In genomic region chr10:89355373-89355772, GRCh38 we compare ENCODE assay signal across 1 cellular context.
A peak's percentile ranks its signal among the peaks of the same experiment; 100 is the strongest.
TF ChIP-seq lines count a peak whose summit lies in the region.

No MANE protein-coding gene starts in this region.

TF ChIP-seq in K562, 482 proteins besides CTCF, POLR2A, EP300 and RAD21 (continued from another document and continues in another):
- TF ChIP-seq RERE (CRISPR knock-in tag; IDR thresholded peaks at IDR 0.05; ENCODE audit: borderline replicate concordance), result no peak
- TF ChIP-seq ZNF518B (CRISPR knock-in tag; IDR thresholded peaks at IDR 0.05), result no peak
- no peak for TF ChIP-seq RBM34 (IDR thresholded peaks at IDR 0.05; ENCODE audit: borderline replicate concordance, insufficient read depth, low read length)
- no peak for TF ChIP-seq BRF2 (IDR thresholded peaks at IDR 0.05; ENCODE audit: borderline replicate concordance, insufficient read depth, insufficient read length)
- no peak for TF ChIP-seq RBM14 (IDR thresholded peaks at IDR 0.05; ENCODE audit: borderline replicate concordance, insufficient read depth, low read depth, low read length)
- no peak for TF ChIP-seq NR2C1 (IDR thresholded peaks at IDR 0.05)
- peak; percentile 77 for TF ChIP-seq NR2C1 (tag; IDR thresholded peaks at IDR 0.05)
- no peak for TF ChIP-seq ZNF696 (CRISPR knock-in tag; conservative IDR thresholded peaks at IDR 0.05)
- no peak for TF ChIP-seq TARDBP (IDR thresholded peaks at IDR 0.05)
- no peak for TF ChIP-seq ARID1B (IDR thresholded peaks at IDR 0.05)
- no peak for TF ChIP-seq SAFB2 (IDR thresholded peaks at IDR 0.05; ENCODE audit: borderline replicate concordance, low read depth, low read length, severe bottlenecking)
- TF ChIP-seq PHF20 (IDR thresholded peaks at IDR 0.05; ENCODE audit: partially characterized antibody), result no peak
- TF ChIP-seq HDAC1 (IDR thresholded peaks at IDR 0.05), result no peak
- TF ChIP-seq PTRF (tag; IDR thresholded peaks at IDR 0.05), result 0 out of 2 replicates have a peak, but pooled peaks have one; percentile 26
- no peak for TF ChIP-seq FOXJ3 (CRISPR knock-in tag; IDR thresholded peaks at IDR 0.05)
- TF ChIP-seq POLR2H (tag; IDR thresholded peaks at IDR 0.05; ENCODE audit: low read depth), result peak; percentile 50; the same call in 1 of the 2 replicates
- no peak for TF ChIP-seq ZSCAN32 (CRISPR knock-in tag; IDR thresholded peaks at IDR 0.05)
- TF ChIP-seq ZNF583 (CRISPR knock-in tag; IDR thresholded peaks at IDR 0.05), result peak; percentile 73; the same call in 1 of the 2 replicates
- peak; percentile 82; the same call in 1 of the 2 replicates for TF ChIP-seq TSHZ1 (CRISPR knock-in tag; IDR thresholded peaks at IDR 0.05)
- TF ChIP-seq LARP7 (IDR thresholded peaks at IDR 0.05), result no peak
- 0 out of 2 replicates have a peak, but pooled peaks have one; percentile 49 for TF ChIP-seq CREB5 (CRISPR knock-in tag; IDR thresholded peaks at IDR 0.05)
- no peak for TF ChIP-seq GTF2F1 (IDR thresholded peaks at IDR 0.05; ENCODE audit: low read depth, low read length)
- TF ChIP-seq CUX1 (CRISPR knock-in tag; IDR thresholded peaks at IDR 0.05), result no peak
- peak; percentile 47; the same call in 1 of the 2 replicates for TF ChIP-seq ZKSCAN3 (CRISPR knock-in tag; IDR thresholded peaks at IDR 0.05)
- TF ChIP-seq RNF2 (IDR thresholded peaks at IDR 0.05), result no peak
- TF ChIP-seq SRF (CRISPR knock-in tag; IDR thresholded peaks at IDR 0.05), result no peak
- TF ChIP-seq ARNT (IDR thresholded peaks at IDR 0.05), result no peak
- no peak for TF ChIP-seq ZBED1 (IDR thresholded peaks at IDR 0.05)
- no peak for TF ChIP-seq ZBTB8A (IDR thresholded peaks at IDR 0.05; ENCODE audit: partially characterized antibody)
- TF ChIP-seq NCOA6 (IDR thresholded peaks at IDR 0.05), result no peak
- no peak for TF ChIP-seq ZNF197 (CRISPR knock-in tag; IDR thresholded peaks at IDR 0.05; ENCODE audit: low read depth)
- TF ChIP-seq PRPF4 (IDR thresholded peaks at IDR 0.05; ENCODE audit: insufficient read depth, low read depth, low read length, poor library complexity, severe bottlenecking), result no peak
- TF ChIP-seq CTBP1 (IDR thresholded peaks at IDR 0.05; ENCODE audit: borderline replicate concordance), result 0 out of 2 replicates have a peak, but pooled peaks have one; percentile 48
- TF ChIP-seq ZNF316 (IDR thresholded peaks at IDR 0.05), result no peak
- no peak for TF ChIP-seq GATA2 (CRISPR knock-in tag; IDR thresholded peaks at IDR 0.05)
- TF ChIP-seq HBP1 (CRISPR knock-in tag; IDR thresholded peaks at IDR 0.05), result peak; percentile 65; the same call in 1 of the 2 replicates
- no peak for TF ChIP-seq ELF2 (CRISPR knock-in tag; IDR thresholded peaks at IDR 0.05)
- TF ChIP-seq BDP1 (IDR thresholded peaks at IDR 0.05; ENCODE audit: insufficient read depth, insufficient read length), result no peak
- no peak for TF ChIP-seq SP2 (IDR thresholded peaks at IDR 0.05; ENCODE audit: extremely low read depth, low read depth, low read length, poor library complexity, severe bottlenecking)
- TF ChIP-seq SREBF2 (CRISPR knock-in tag; IDR thresholded peaks at IDR 0.05), result no peak
- no peak for TF ChIP-seq FOXK2 (conservative IDR thresholded peaks at IDR 0.05 in 1 of 2, IDR thresholded peaks at IDR 0.05 in 1 of 2; ENCODE audit: low read depth in 2 of 2)
- TF ChIP-seq PTTG1 (tag; IDR thresholded peaks at IDR 0.05; ENCODE audit: low read depth), result 0 out of 2 replicates have a peak, but pooled peaks have one; percentile 52
- no peak for TF ChIP-seq THRAP3 (IDR thresholded peaks at IDR 0.05; ENCODE audit: borderline replicate concordance)
- TF ChIP-seq ZNF57 (CRISPR knock-in tag; IDR thresholded peaks at IDR 0.05), result no peak
